ENCODE assay signal across 1 cellular context in genomic region chr1:208265525-208265924, GRCh38.
A peak's percentile ranks its signal among the peaks of the same experiment; 100 is the strongest.
TF ChIP-seq lines count a peak whose summit lies in the region.

No MANE protein-coding gene starts in this region.

TF ChIP-seq in HepG2, 621 proteins besides CTCF, POLR2A, EP300 and RAD21:
- TF ChIP-seq TIGD3 (CRISPR knock-in tag; IDR thresholded peaks at IDR 0.05; ENCODE audit: borderline replicate concordance): no peak
- TF ChIP-seq EED (CRISPR knock-in tag; IDR thresholded peaks at IDR 0.05): no peak
- 0 out of 2 replicates have a peak, but pooled peaks have one; percentile 76 for TF ChIP-seq PCBP1 (IDR thresholded peaks at IDR 0.05; ENCODE audit: borderline replicate concordance, low read depth, low read length)
- no peak for TF ChIP-seq THAP11 (CRISPR knock-in tag; IDR thresholded peaks at IDR 0.05)
- peak; percentile 93 for TF ChIP-seq HNRNPK (IDR thresholded peaks at IDR 0.05; ENCODE audit: low read depth, low read length, poor library complexity, severe bottlenecking)
- TF ChIP-seq TOPORS (CRISPR knock-in tag; IDR thresholded peaks at IDR 0.05): no peak
